Comparison of ENCODE assay signal across 8 cellular contexts in the genomic region with DNA sequence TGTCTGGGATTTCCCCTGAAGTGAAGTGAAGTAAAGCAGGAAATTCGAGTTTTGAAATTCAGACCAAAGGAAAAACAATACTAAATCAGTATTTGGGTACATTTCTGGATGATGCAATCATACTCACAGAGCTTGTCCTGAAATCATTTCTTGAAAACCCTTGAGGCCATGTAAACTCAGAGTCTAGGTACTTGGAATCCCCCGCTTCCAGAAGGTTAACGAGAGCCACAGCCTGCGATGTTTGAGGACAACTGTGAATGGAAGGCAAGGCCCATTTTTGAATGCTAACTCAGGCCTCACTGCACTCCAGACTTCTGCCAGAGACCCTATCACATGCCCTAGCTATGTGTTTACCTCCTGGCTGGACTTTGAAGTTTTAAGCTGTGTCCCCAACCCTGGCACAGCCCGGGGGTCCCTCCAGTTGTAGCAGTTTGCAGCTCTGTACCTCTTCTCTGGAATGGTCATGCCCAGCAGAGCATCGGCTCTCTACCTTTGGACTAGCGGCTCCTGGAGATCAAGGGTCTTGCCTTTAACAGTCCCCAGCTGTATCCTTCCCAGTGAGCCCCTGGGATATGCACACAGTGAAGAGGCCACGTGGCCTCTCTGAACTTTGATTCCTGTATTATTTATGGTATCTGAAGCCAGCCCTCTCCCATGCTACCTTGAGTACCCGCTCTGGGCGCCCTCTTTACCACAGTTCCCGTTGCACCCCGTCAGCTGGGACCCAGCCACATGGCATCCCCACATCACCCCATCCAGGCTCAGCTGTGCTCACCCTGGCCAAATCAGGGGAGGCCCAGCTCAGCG. TPM values are rescaled to one million over a fixed set of nuclear protein-coding genes. Genes with fewer than 3 reads are reported as not detected.
DNase-seq lines count a peak whose midpoint lies in the region; ATAC-seq lines count a peak whose summit lies in the region.

No MANE protein-coding gene starts in this region.

- H3K4me3 Mint-ChIP-seq in activated T-helper 17 cell treated with anti-CD3 and anti-CD28 coated beads, Interleukin-2, amount 50 U/mL, for 72 hours = peak overlapping the region; percentile 60
- H3K4me3 Mint-ChIP-seq in stimulated activated naive CD8-positive, alpha-beta T cell treated with anti-CD3 and anti-CD28 coated beads, Interleukin-15, Interleukin-2, amounts not matched to agents 100 ng/mL and 50 ng/mL, for 24 hours = peak overlapping the region; percentile 54

- no peaks in the 10 kb centered on the region for H3K36me3 Mint-ChIP-seq in activated T-helper 17 cell treated with anti-CD3 and anti-CD28 coated beads, Interleukin-2, amount 50 U/mL, for 72 hours (ENCODE audit: low read depth)
- no peaks in the 10 kb centered on the region for H3K36me3 Mint-ChIP-seq in stimulated activated naive CD8-positive, alpha-beta T cell treated with anti-CD3 and anti-CD28 coated beads, Interleukin-15, Interleukin-2, amounts not matched to agents 100 ng/mL and 50 ng/mL, for 24 hours (ENCODE audit: low read depth)

- H3K9me3 Mint-ChIP-seq in activated T-helper 17 cell treated with anti-CD3 and anti-CD28 coated beads, Interleukin-2, amount 50 U/mL, for 72 hours = no peaks in the 10 kb centered on the region
- H3K9me3 Mint-ChIP-seq in stimulated activated naive CD8-positive, alpha-beta T cell treated with anti-CD3 and anti-CD28 coated beads, Interleukin-15, Interleukin-2, amounts not matched to agents 100 ng/mL and 50 ng/mL, for 24 hours = no peaks in the 10 kb centered on the region

- no peaks in the 10 kb centered on the region for H3K27me3 Mint-ChIP-seq in activated T-helper 17 cell treated with anti-CD3 and anti-CD28 coated beads, Interleukin-2, amount 50 U/mL, for 72 hours
- H3K27me3 Mint-ChIP-seq in stimulated activated naive CD8-positive, alpha-beta T cell treated with anti-CD3 and anti-CD28 coated beads, Interleukin-15, Interleukin-2, amounts not matched to agents 100 ng/mL and 50 ng/mL, for 24 hours = no peaks in the 10 kb centered on the region

- H3K4me1 Mint-ChIP-seq in activated T-helper 17 cell treated with anti-CD3 and anti-CD28 coated beads, Interleukin-2, amount 50 U/mL, for 72 hours = peaks cover 37% of the 10 kb centered on the region
- peaks cover 53% of the 10 kb centered on the region for H3K4me1 Mint-ChIP-seq in stimulated activated naive CD8-positive, alpha-beta T cell treated with anti-CD3 and anti-CD28 coated beads, Interleukin-15, Interleukin-2, amounts not matched to agents 100 ng/mL and 50 ng/mL, for 24 hours (ENCODE audit: low read depth)

- DNase-seq in SIG-M5 treated with dmso at 0.1 percent for 504 hours (lab: John Stamatoyannopoulos, UW; ENCODE audit: unreplicated experiment) (peak; percentile 76), SIG-M5 (lab: John Stamatoyannopoulos, UW) (no peak), inferior parietal cortex (ENCODE audit: extremely low spot score) (peak; percentile 38), RPMI8226 (no peak), DMS153 treated with DMSO at 0.1 percent for 48 hours (lab: John Stamatoyannopoulos, UW; ENCODE audit: unreplicated experiment) (no peak)

- peak; percentile 34 for ATAC-seq in activated T-helper 17 cell treated with anti-CD3 and anti-CD28 coated beads, Interleukin-2, amount 50 U/mL, for 72 hours (replicated peaks)
- no peak for ATAC-seq in HG03460 (IDR thresholded peaks at IDR 0.05; ENCODE audit: unreplicated experiment)

- H3K27ac Mint-ChIP-seq in activated T-helper 17 cell treated with anti-CD3 and anti-CD28 coated beads, Interleukin-2, amount 50 U/mL, for 72 hours = peak overlapping the region; percentile 73
- H3K27ac Mint-ChIP-seq in stimulated activated naive CD8-positive, alpha-beta T cell treated with anti-CD3 and anti-CD28 coated beads, Interleukin-15, Interleukin-2, amounts not matched to agents 100 ng/mL and 50 ng/mL, for 24 hours = peak overlapping the region; percentile 85

RNA-seq across cellular contexts. Expression of gene FTH1, which starts 5.6 kb away (rescaled TPM):
- total RNA-seq in activated T-helper 17 cell treated with anti-CD3 and anti-CD28 coated beads, Interleukin-2, amount 50 U/mL, for 72 hours = 1,000 to 10,000 TPM in 1 of 2 donors, 100 to 1,000 TPM in 1; 701 to 1,114 TPM

RNA-seq across cellular contexts. Expression of gene BEST1, which starts 22.8 kb away (rescaled TPM):
- total RNA-seq in activated T-helper 17 cell treated with anti-CD3 and anti-CD28 coated beads, Interleukin-2, amount 50 U/mL, for 72 hours = under 1 TPM; 0.05 to 0.24 TPM

RNA-seq across cellular contexts. Expression of gene RAB3IL1, which starts 55.6 kb away (rescaled TPM):
- total RNA-seq in activated T-helper 17 cell treated with anti-CD3 and anti-CD28 coated beads, Interleukin-2, amount 50 U/mL, for 72 hours = not detected

Comparison
In these comparisons a context has a peak if more than half of its experiments do, and no peak if none do; other contexts are left out.
1. DNase-seq: peak in SIG-M5 treated with dmso at 0.1 percent for 504 hours (single experiment) and inferior parietal cortex (single experiment); none in SIG-M5 (single experiment), RPMI8226 (single experiment) and DMS153 treated with DMSO at 0.1 percent for 48 hours (single experiment).